Comparison of ENCODE assay signal across 13 cellular contexts in genomic region chr2:205590759-205591158, GRCh38.
DNase-seq lines count a peak whose midpoint lies in the region; FAIRE-seq and TF ChIP-seq lines count a peak whose summit lies in the region.
"Had no signal": no experiment of that assay in that cellular context is flagged by ENCODE, and none has a peak within 500 bp of the region (broad histone marks: within the 10 kb centered on the region; RNA-seq: fewer than 3 reads in every experiment).

No MANE protein-coding gene starts in this region.

- H3K27ac ChIP-seq in endothelial cell of umbilical vein (ENCODE audit: insufficient read depth, low read depth, low read length), result no peak overlapping the region
- no peak overlapping the region for H3K27ac ChIP-seq in RWPE1
- H3K27ac ChIP-seq: prostate gland had no signal

- peaks cover 7% of the 10 kb centered on the region for H3K4me1 ChIP-seq in endothelial cell of umbilical vein (ENCODE audit: control insufficient read depth, extremely low read depth, insufficient read depth, low read length)
- peaks cover 26% of the 10 kb centered on the region for H3K4me1 ChIP-seq in skeletal muscle satellite cell (ENCODE audit: control insufficient read depth, insufficient read depth, low read length)
- H3K4me1 ChIP-seq: prostate gland had no signal

- POLR2A ChIA-PET in endothelial cell of umbilical vein (lab: Charles Lee) (no interaction called here), RWPE1 (lab: Yijun Ruan, JAX; ENCODE audit: low non-redundant PET) (no interaction called here)

- dilution Hi-C loops in endothelial cell of umbilical vein (cut with MboI; ENCODE audit: extremely low pct_ligation_motif_present, low sequenced_read_pairs), result no loop called here

- BruUV-seq in endothelial cell of umbilical vein (replicated peaks; lab: Mats Ljungman, UMichigan), result no TSS peak

- H3K27me3 ChIP-seq in endothelial cell of umbilical vein (ENCODE audit: control insufficient read depth in 2 of 2, insufficient read depth in 2 of 2, low read length in 2 of 2), result no peaks in the 10 kb centered on the region
- no peaks in the 10 kb centered on the region for H3K27me3 ChIP-seq in skeletal muscle satellite cell (ENCODE audit: control insufficient read depth, insufficient read depth, low read length)

- H3K9me1 ChIP-seq in endothelial cell of umbilical vein (replicated peaks; ENCODE audit: control insufficient read depth, extremely low read depth, insufficient read depth, low read length), result no peaks in the 10 kb centered on the region

- CTCF ChIA-PET in endothelial cell of umbilical vein (lab: Charles Lee), result no interaction called here
- CTCF ChIA-PET in RWPE1 (lab: Yijun Ruan, JAX), result no interaction called here

- H3K9ac ChIP-seq in endothelial cell of umbilical vein (replicated peaks; ENCODE audit: extremely low read depth, insufficient read depth, low read length) (no peak overlapping the region), skeletal muscle satellite cell (ENCODE audit: low read depth, low read length) (peak overlapping the region; percentile 15)

- TF ChIP-seq CTCF in endothelial cell of umbilical vein (IDR thresholded peaks at IDR 0.05; ENCODE audit: extremely low read depth in 1 of 2, insufficient read depth in 1 of 2, low read depth in 1 of 2, low read length in 2 of 2) (no peak), RWPE1 (conservative IDR thresholded peaks at IDR 0.05; ENCODE audit: low read depth) (no peak)

- H3K79me2 ChIP-seq in endothelial cell of umbilical vein (ENCODE audit: control insufficient read depth, insufficient read depth, low read length), result no peaks in the 10 kb centered on the region

- intact Hi-C loops in endothelial cell of umbilical vein (cut with micrococcal nuclease), result no loop called here

- DNase-seq in HCEC 1CT (peak; percentile 82), RPMI7951 (ENCODE audit: low read depth) (peak; percentile 86), endothelial cell of umbilical vein (ENCODE audit: low read depth, low spot score) (peak; percentile 8), RWPE1 (ENCODE audit: low spot score) (no peak), NCI-H2171 treated with DMSO at 0.1 percent for 48 hours (lab: John Stamatoyannopoulos, UW) (no peak), NCI-H774 (lab: John Stamatoyannopoulos, UW) (no peak)
- DNase-seq: cerebellar nuclear complex; hypothalamus; NCI-H1092; stimulated activated CD4-positive, alpha-beta T cell treated with anti-CD3 and anti-CD28 coated beads, Interleukin-15, amount 100 ng/mL, for 24 hours had no signal

- H3K9me3 ChIP-seq in endothelial cell of umbilical vein (replicated peaks; ENCODE audit: control insufficient read depth, insufficient read depth, low read length), result no peaks in the 10 kb centered on the region
- no peaks in the 10 kb centered on the region for H3K9me3 ChIP-seq in skeletal muscle satellite cell (replicated peaks; ENCODE audit: low read length)
- H3K9me3 ChIP-seq: prostate gland had no signal

- peak; percentile 57 for FAIRE-seq in endothelial cell of umbilical vein (lab: Jason Lieb, UNC)
- FAIRE-seq: G401.6 had no signal

- H3K4me2 ChIP-seq in endothelial cell of umbilical vein (ENCODE audit: insufficient read depth, low read length) (peak overlapping the region; percentile 4), skeletal muscle satellite cell (ENCODE audit: low read length) (peak overlapping the region; percentile 41)

- no peaks in the 10 kb centered on the region for H4K20me1 ChIP-seq in endothelial cell of umbilical vein (replicated peaks; ENCODE audit: control insufficient read depth, extremely low read depth, insufficient read depth, low read length)

- H3K4me3 ChIP-seq in endothelial cell of umbilical vein (replicated peaks in 1 of 3; ENCODE audit: insufficient read depth in 1 of 3, low read depth in 1 of 3, low read length in 3 of 3), result no peak overlapping the region
- H3K4me3 ChIP-seq in skeletal muscle satellite cell (ENCODE audit: low read length), result peak overlapping the region; percentile 24
- H3K4me3 ChIP-seq: prostate gland had no signal

- no peak for TF ChIP-seq POLR2A in endothelial cell of umbilical vein (IDR thresholded peaks at IDR 0.05; ENCODE audit: low read depth, low read length)

- H3K36me3 ChIP-seq in endothelial cell of umbilical vein (ENCODE audit: control insufficient read depth in 2 of 2, extremely low read depth in 1 of 2, insufficient read depth in 2 of 2, low read length in 2 of 2) (no peaks in the 10 kb centered on the region), skeletal muscle satellite cell (ENCODE audit: insufficient read depth, low read length) (no peaks in the 10 kb centered on the region)
- H3K36me3 ChIP-seq: prostate gland had no signal

- no peak overlapping the region for H2AFZ ChIP-seq in endothelial cell of umbilical vein (ENCODE audit: low read depth, low read length)

TF ChIP-seq in endothelial cell of umbilical vein, 7 proteins besides CTCF, POLR2A, EP300 and RAD21:
- TF ChIP-seq GATA2 (IDR thresholded peaks at IDR 0.05; ENCODE audit: insufficient read depth, insufficient read length, low read depth, low read length) (peak; percentile 59), FOS (IDR thresholded peaks at IDR 0.05; ENCODE audit: borderline replicate concordance, insufficient read depth, low read length) (peak; percentile 50), MAX (IDR thresholded peaks at IDR 0.05; ENCODE audit: insufficient read depth, insufficient read length) (no peak)

Comparison
In these comparisons a context has a peak if more than half of its experiments do, and no peak if none do; other contexts are left out.
1. DNase-seq: peak in HCEC 1CT (single experiment), RPMI7951 (single experiment) and endothelial cell of umbilical vein (single experiment); none in RWPE1 (single experiment), NCI-H2171 treated with DMSO at 0.1 percent for 48 hours (single experiment) and NCI-H774 (single experiment).